1 cellular context compared by ENCODE assay signal in genomic region chr4:39365931-39366771, GRCh38.
A peak's percentile ranks its signal among the peaks of the same experiment; 100 is the strongest.
TF ChIP-seq lines count a peak whose summit lies in the region.

RFC1 (minus strand) TSS chr4:39366362; CDS start chr4:39366241, 121 bp downstream.

TF ChIP-seq in H1, 55 proteins besides CTCF, POLR2A, EP300 and RAD21 (continued from another document):
- TF ChIP-seq GABPA (IDR thresholded peaks at IDR 0.05; ENCODE audit: borderline replicate concordance, insufficient read depth, low read length) (no peak), KDM1A (IDR thresholded peaks at IDR 0.05; ENCODE audit: borderline replicate concordance, low read length) (peak; percentile 68; the same call in 1 of the 2 replicates), SIN3A (conservative IDR thresholded peaks at IDR 0.05 in 1 of 2, IDR thresholded peaks at IDR 0.05 in 1 of 2; ENCODE audit: low read depth in 1 of 2, low read length in 2 of 2) (peak in 1 of 2 experiments; percentile 84; a peak in 1 of 4 replicates), PHF8 (conservative IDR thresholded peaks at IDR 0.05; ENCODE audit: low read depth, low read length) (peak; percentile 97), KDM4A (IDR thresholded peaks at IDR 0.05; ENCODE audit: low read depth, low read length, severe bottlenecking) (peak; percentile 93), KDM5A (IDR thresholded peaks at IDR 0.05; ENCODE audit: low read length) (peak; percentile 60; the same call in 1 of the 2 replicates), MAFK (IDR thresholded peaks at IDR 0.05; ENCODE audit: low read depth, low read length) (no peak), TAF1 (IDR thresholded peaks at IDR 0.05; ENCODE audit: low read depth, low read length) (peak; percentile 91), SIX5 (IDR thresholded peaks at IDR 0.05; ENCODE audit: low read depth, low read length) (no peak), RXRA (IDR thresholded peaks at IDR 0.05; ENCODE audit: insufficient read depth, low read depth, low read length) (no peak), EGR1 (IDR thresholded peaks at IDR 0.05; ENCODE audit: borderline replicate concordance, low read depth, low read length) (0 out of 2 replicates have a peak, but pooled peaks have one; percentile 7), JUND (IDR thresholded peaks at IDR 0.05; ENCODE audit: low read length) (peak; percentile 78), BACH1 (IDR thresholded peaks at IDR 0.05; ENCODE audit: low read length) (no peak), YY1 (IDR thresholded peaks at IDR 0.05; ENCODE audit: low read depth, low read length) (peak; percentile 61; the same call in 1 of the 2 replicates), FOSL1 (IDR thresholded peaks at IDR 0.05; ENCODE audit: insufficient read depth, low read depth, low read length) (0 out of 2 replicates have a peak, but pooled peaks have one; percentile 31), TEAD4 (IDR thresholded peaks at IDR 0.05; ENCODE audit: low read depth, low read length) (peak; percentile 84), JUN (IDR thresholded peaks at IDR 0.05; ENCODE audit: low read depth, low read length) (no peak), SP1 (IDR thresholded peaks at IDR 0.05; ENCODE audit: low read depth, low read length) (no peak), CEBPB (IDR thresholded peaks at IDR 0.05; ENCODE audit: low read depth, low read length) (no peak), ATF2 (IDR thresholded peaks at IDR 0.05; ENCODE audit: low read length) (peak; percentile 92), POLR2AphosphoS5 (IDR thresholded peaks at IDR 0.05; ENCODE audit: low read depth, low read length) (peak; percentile 95), BCL11A (IDR thresholded peaks at IDR 0.05; ENCODE audit: low read depth in 2 of 2, low read length in 2 of 2) (no peak), CTBP2 (IDR thresholded peaks at IDR 0.05; ENCODE audit: borderline replicate concordance, insufficient read depth, insufficient read length, low read length) (no peak), SP2 (IDR thresholded peaks at IDR 0.05; ENCODE audit: low read length) (no peak), EZH2 (IDR thresholded peaks at IDR 0.05; ENCODE audit: low read depth, low read length, severe bottlenecking) (no peak), RBBP5 (IDR thresholded peaks at IDR 0.05; ENCODE audit: borderline replicate concordance, low read depth, low read length) (peak; percentile 89), TCF12 (IDR thresholded peaks at IDR 0.05; ENCODE audit: low read depth, low read length) (peak; percentile 76; the same call in 1 of the 2 replicates), CHD7 (IDR thresholded peaks at IDR 0.05; ENCODE audit: insufficient replicate concordance, low read length) (no peak), GTF2F1 (IDR thresholded peaks at IDR 0.05; ENCODE audit: borderline replicate concordance, low read depth, low read length) (peak; percentile 45; the same call in 1 of the 2 replicates), TAF7 (optimal IDR thresholded peaks at IDR 0.05; ENCODE audit: borderline replicate concordance, low read depth, low read length) (peak; percentile 83), NANOG (IDR thresholded peaks at IDR 0.05; ENCODE audit: insufficient read depth, low read depth, low read length, poor library complexity, severe bottlenecking) (peak; percentile 23), CBX5 (IDR thresholded peaks at IDR 0.05; ENCODE audit: low read depth, low read length) (no peak), CHD2 (IDR thresholded peaks at IDR 0.05; ENCODE audit: low read length) (peak; percentile 79; the same call in 1 of the 2 replicates), CHD1 (IDR thresholded peaks at IDR 0.05; ENCODE audit: low read depth, low read length) (no peak), SAP30 (IDR thresholded peaks at IDR 0.05; ENCODE audit: insufficient read depth, insufficient replicate concordance, low read length) (peak; percentile 36), HDAC2 (IDR thresholded peaks at IDR 0.05; ENCODE audit: borderline replicate concordance in 1 of 2, low read depth in 2 of 2, low read length in 2 of 2) (peak in 1 of 2 experiments; percentile 96; a peak in 2 of 4 replicates), TBP (IDR thresholded peaks at IDR 0.05; ENCODE audit: low read depth, low read length) (peak; percentile 68; the same call in 1 of the 2 replicates), CREB1 (IDR thresholded peaks at IDR 0.05) (peak; percentile 98), RFX5 (IDR thresholded peaks at IDR 0.05; ENCODE audit: borderline replicate concordance, low read depth, low read length) (no peak), ASH2L (IDR thresholded peaks at IDR 0.05; ENCODE audit: low read length) (peak; percentile 89), ZNF274 (IDR thresholded peaks at IDR 0.05; ENCODE audit: borderline replicate concordance, extremely low read depth, low read length) (no peak), HDAC6 (IDR thresholded peaks at IDR 0.05; ENCODE audit: low read depth, low read length) (no peak), NRF1 (IDR thresholded peaks at IDR 0.05; ENCODE audit: low read depth, low read length) (no peak), POU5F1 (IDR thresholded peaks at IDR 0.05; ENCODE audit: low read depth, low read length) (no peak), SRF (IDR thresholded peaks at IDR 0.05; ENCODE audit: low read depth, low read length) (peak; percentile 72), RNF2 (IDR thresholded peaks at IDR 0.05; ENCODE audit: borderline replicate concordance, low read depth, low read length, missing control alignments, poor library complexity, severe bottlenecking) (no peak), CBX8 (IDR thresholded peaks at IDR 0.05; ENCODE audit: borderline replicate concordance, low read depth, low read length) (no peak), ATF3 (IDR thresholded peaks at IDR 0.05; ENCODE audit: insufficient read depth, low read depth, low read length) (peak; percentile 74), SIRT6 (IDR thresholded peaks at IDR 0.05; ENCODE audit: low read length) (no peak)
- TF ChIP-seq, protein P1, sequence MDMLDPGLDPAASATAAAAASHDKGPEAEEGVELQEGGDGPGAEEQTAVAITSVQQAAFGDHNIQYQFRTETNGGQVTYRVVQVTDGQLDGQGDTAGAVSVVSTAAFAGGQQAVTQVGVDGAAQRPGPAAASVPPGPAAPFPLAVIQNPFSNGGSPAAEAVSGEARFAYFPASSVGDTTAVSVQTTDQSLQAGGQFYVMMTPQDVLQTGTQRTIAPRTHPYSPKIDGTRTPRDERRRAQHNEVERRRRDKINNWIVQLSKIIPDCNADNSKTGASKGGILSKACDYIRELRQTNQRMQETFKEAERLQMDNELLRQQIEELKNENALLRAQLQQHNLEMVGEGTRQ (IDR thresholded peaks at IDR 0.05; ENCODE audit: low read length): no peak
- TF ChIP-seq, protein P2, sequence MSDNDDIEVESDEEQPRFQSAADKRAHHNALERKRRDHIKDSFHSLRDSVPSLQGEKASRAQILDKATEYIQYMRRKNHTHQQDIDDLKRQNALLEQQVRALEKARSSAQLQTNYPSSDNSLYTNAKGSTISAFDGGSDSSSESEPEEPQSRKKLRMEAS (IDR thresholded peaks at IDR 0.05): peak; percentile 100
- TF ChIP-seq, protein P3, sequence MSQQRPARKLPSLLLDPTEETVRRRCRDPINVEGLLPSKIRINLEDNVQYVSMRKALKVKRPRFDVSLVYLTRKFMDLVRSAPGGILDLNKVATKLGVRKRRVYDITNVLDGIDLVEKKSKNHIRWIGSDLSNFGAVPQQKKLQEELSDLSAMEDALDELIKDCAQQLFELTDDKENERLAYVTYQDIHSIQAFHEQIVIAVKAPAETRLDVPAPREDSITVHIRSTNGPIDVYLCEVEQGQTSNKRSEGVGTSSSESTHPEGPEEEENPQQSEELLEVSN (IDR thresholded peaks at IDR 0.05): peak; percentile 100
